ENCODE assay signal across 8 cellular contexts in the genomic region with DNA sequence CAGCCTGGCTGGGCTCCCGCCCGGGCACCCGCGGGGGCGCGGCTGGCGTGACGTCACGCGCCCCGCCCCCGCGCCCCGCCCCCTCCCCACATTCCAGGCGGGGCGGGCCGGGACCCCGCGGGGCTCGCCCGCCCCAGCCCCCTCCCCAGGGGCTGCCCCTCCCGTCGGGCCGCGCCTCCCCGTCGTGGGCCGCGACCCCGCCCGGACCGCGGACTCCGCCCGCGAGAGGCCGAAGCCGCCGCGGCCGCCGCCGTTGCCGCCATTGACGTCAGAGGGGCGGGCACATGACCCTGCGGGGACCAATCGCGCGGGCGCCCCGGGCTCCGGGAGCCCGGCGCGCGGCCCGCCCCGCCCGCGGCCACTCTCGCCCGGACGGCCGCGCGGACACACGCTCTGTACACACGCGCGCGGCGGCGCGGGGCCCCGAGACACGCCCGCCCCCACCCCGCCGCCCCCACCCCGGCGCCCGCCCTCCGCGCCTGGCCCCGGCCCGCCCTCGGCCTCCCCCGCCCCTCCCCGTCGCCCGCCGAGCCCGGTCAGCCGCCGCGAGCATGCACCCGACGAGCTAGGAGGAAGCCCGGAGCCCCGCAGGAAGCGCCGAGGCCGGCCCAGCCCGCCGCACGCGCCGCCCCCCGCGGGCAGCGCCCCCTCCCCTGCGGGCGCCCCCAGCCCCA. TPM values are rescaled to one million over a fixed set of nuclear protein-coding genes. Genes with fewer than 3 reads are reported as not detected.
DNase-seq lines count a peak whose midpoint lies in the region; ATAC-seq and TF ChIP-seq lines count a peak whose summit lies in the region.

A gene (plus strand): TSS at position 361 of the 674 bp plus-strand sequence.

- no peaks in the 10 kb centered on the region for H3K36me3 ChIP-seq in CD8-positive, alpha-beta T cell (ENCODE audit: insufficient read depth, low read length)

- H3K4me3 ChIP-seq in CD8-positive, alpha-beta T cell (ENCODE audit: low read depth, low read length) = peak within 1 kb of the TSS; percentile 67

- CTCF ChIA-PET in CD8-positive, alpha-beta T cell (lab: Charles Lee) = no interaction called here

- H3K4me1 ChIP-seq in CD8-positive, alpha-beta T cell (ENCODE audit: insufficient read depth, low read length) = peaks cover 50% of the 10 kb centered on the region

- H3K36me3 Mint-ChIP-seq in CD8-positive, alpha-beta T cell = peaks cover 9% of the 10 kb centered on the region
- H3K36me3 Mint-ChIP-seq in naive B cell = no peaks in the 10 kb centered on the region
- H3K36me3 Mint-ChIP-seq in stimulated activated memory B cell treated with anti-CD40 and anti-IgM and Interleukin-4, amounts not matched to agents 10 μg/mL and 1 μg/mL and 100 μg/mL, for 72 hours = peaks cover 6% of the 10 kb centered on the region

- peak; percentile 64 for ATAC-seq in CD8-positive, alpha-beta T cell
- ATAC-seq in GM19372 (IDR thresholded peaks at IDR 0.05; ENCODE audit: low read depth, unreplicated experiment) (peak; percentile 92), HG03521 (IDR thresholded peaks at IDR 0.05; ENCODE audit: unreplicated experiment) (peak; percentile 80), naive B cell (ENCODE audit: low read depth in 2 of 2) (peak; percentile 78 to 79)
- ATAC-seq in stimulated activated memory B cell treated with anti-CD40 and anti-IgM and Interleukin-4, amounts not matched to agents 10 μg/mL and 1 μg/mL and 100 μg/mL, for 72 hours = peak; percentile 93

- intact Hi-C loops in CD8-positive, alpha-beta T cell (cut with DNase I, micrococcal nuclease) = loop anchor here (1.0 to 5.0 kb wide), 11 partner anchors 24 to 447 kb away; a partner anchor contains a TSS

- peaks cover 50% of the 10 kb centered on the region for H3K4me1 Mint-ChIP-seq in CD8-positive, alpha-beta T cell (ENCODE audit: low read depth)
- peaks cover 32 to 47% (median 44%) of the 10 kb centered on the region in 3 donors for H3K4me1 Mint-ChIP-seq in naive B cell
- H3K4me1 Mint-ChIP-seq in stimulated activated memory B cell treated with anti-CD40 and anti-IgM and Interleukin-4, amounts not matched to agents 10 μg/mL and 1 μg/mL and 100 μg/mL, for 72 hours = peaks cover 54% of the 10 kb centered on the region

- H3K4me3 Mint-ChIP-seq in CD8-positive, alpha-beta T cell = peak within 1 kb of the TSS; percentile 91
- peak within 1 kb of the TSS; percentile 85 to 94 (median 92) for H3K4me3 Mint-ChIP-seq in naive B cell
- peak within 1 kb of the TSS; percentile 92 for H3K4me3 Mint-ChIP-seq in stimulated activated memory B cell treated with anti-CD40 and anti-IgM and Interleukin-4, amounts not matched to agents 10 μg/mL and 1 μg/mL and 100 μg/mL, for 72 hours

- POLR2A ChIA-PET in CD8-positive, alpha-beta T cell (lab: Charles Lee) = interaction anchor here (1.9 to 3.0 kb wide), 2 partner anchors 26 to 172 kb away, joined by 6 to 18 read pairs; no protein-coding TSS in a partner anchor

- peak within 1 kb of the TSS; percentile 93 for H3K27ac Mint-ChIP-seq in CD8-positive, alpha-beta T cell
- peak within 1 kb of the TSS; percentile 91 to 97 (median 95) for H3K27ac Mint-ChIP-seq in naive B cell
- H3K27ac Mint-ChIP-seq in stimulated activated memory B cell treated with anti-CD40 and anti-IgM and Interleukin-4, amounts not matched to agents 10 μg/mL and 1 μg/mL and 100 μg/mL, for 72 hours = peak within 1 kb of the TSS; percentile 86

- H3K9me3 ChIP-seq in CD8-positive, alpha-beta T cell (ENCODE audit: low read length) = no peaks in the 10 kb centered on the region

- H3K27ac ChIP-seq in CD8-positive, alpha-beta T cell (ENCODE audit: low read depth, low read length) = peak within 1 kb of the TSS; percentile 37

- H3K27me3 Mint-ChIP-seq in CD8-positive, alpha-beta T cell (ENCODE audit: low read depth) = no peaks in the 10 kb centered on the region
- H3K27me3 Mint-ChIP-seq in naive B cell = no peaks in the 10 kb centered on the region
- no peaks in the 10 kb centered on the region for H3K27me3 Mint-ChIP-seq in stimulated activated memory B cell treated with anti-CD40 and anti-IgM and Interleukin-4, amounts not matched to agents 10 μg/mL and 1 μg/mL and 100 μg/mL, for 72 hours

- H3K9me3 Mint-ChIP-seq in CD8-positive, alpha-beta T cell = no peaks in the 10 kb centered on the region
- H3K9me3 Mint-ChIP-seq in naive B cell = no peaks in the 10 kb centered on the region
- no peaks in the 10 kb centered on the region for H3K9me3 Mint-ChIP-seq in stimulated activated memory B cell treated with anti-CD40 and anti-IgM and Interleukin-4, amounts not matched to agents 10 μg/mL and 1 μg/mL and 100 μg/mL, for 72 hours

- DNase-seq in CD8-positive, alpha-beta T cell = peak; percentile 66 to 87 (median 75)
- DNase-seq in RPMI7951 (ENCODE audit: low read depth) = peak; percentile 76
- peak; percentile 52 to 65 for DNase-seq in activated T-helper 1 cell treated with anti-CD3 and anti-CD28 coated beads, Interleukin-2, amount 50 U/mL, for 16 hours (ENCODE audit: low read depth in 1 of 2, low spot score in 1 of 2)
- DNase-seq in fibroblast of gingiva (ENCODE audit: low read depth) = peak; percentile 77
- DNase-seq in naive B cell = peak; percentile 89

- H3K27me3 ChIP-seq in CD8-positive, alpha-beta T cell (ENCODE audit: insufficient read depth, low read length) = no peaks in the 10 kb centered on the region

- no peak for TF ChIP-seq CTCF in CD8-positive, alpha-beta T cell (IDR thresholded peaks at IDR 0.05)

RNA-seq across cellular contexts. Expression of the gene that starts here (rescaled TPM):
- 10 to 100 TPM; 40.9 to 42.1 TPM for total RNA-seq in CD8-positive, alpha-beta T cell
- 2.8 and 3.0 TPM in 2 replicates for total RNA-seq in RPMI7951 (2014; rRNA removed; shearing (Covaris generic))
- polyA plus RNA-seq in naive B cell (ENCODE audit: low read depth in 6 of 6) = 1 to 10 TPM in 3 of 6 donors, under 1 TPM in 3; 0.61 to 2.5 (median 1.3) TPM

Comparison
In these comparisons a context has a peak if more than half of its experiments do, and no peak if none do; other contexts are left out.
1. Peak in every context shown above with its lines: DNase-seq, ATAC-seq, H3K4me3 ChIP-seq and H3K27ac ChIP-seq.
2. RNA of the gene that starts here (total RNA-seq): 40.9 to 42.1 TPM in CD8-positive, alpha-beta T cell; 2.8 to 3.0 TPM in RPMI7951; every median in the first group is over 10 times any median in the second.